In genomic region chr9:86122309-86122708, GRCh38 we compare ENCODE assay signal across 21 cellular contexts. TPM values are rescaled to one million over a fixed set of nuclear protein-coding genes. Genes with fewer than 3 reads are reported as not detected.
DNase-seq lines count a peak whose midpoint lies in the region; ATAC-seq, FAIRE-seq and TF ChIP-seq lines count a peak whose summit lies in the region.
"Had no signal": no experiment of that assay in that cellular context is flagged by ENCODE, and none has a peak within 500 bp of the region (broad histone marks: within the 10 kb centered on the region; RNA-seq: fewer than 3 reads in every experiment).

No MANE protein-coding gene starts in this region.

- H3K27ac Mint-ChIP-seq in nephron progenitor cell = no peak overlapping the region
- H3K27ac Mint-ChIP-seq: activated CD8-positive, alpha-beta memory T cell treated with anti-CD3 and anti-CD28 coated beads, Interleukin-2, amount 10 ng/mL, durations not matched to agents 7 days and 5 days; CD4-positive, alpha-beta memory T cell; naive B cell had no signal

- H3K9me3 Mint-ChIP-seq in nephron progenitor cell = no peaks in the 10 kb centered on the region
- H3K9me3 Mint-ChIP-seq: CD4-positive, alpha-beta memory T cell; naive B cell had no signal

- peaks cover 21% of the 10 kb centered on the region for H3K4me1 Mint-ChIP-seq in nephron progenitor cell
- H3K4me1 Mint-ChIP-seq: activated CD8-positive, alpha-beta memory T cell treated with anti-CD3 and anti-CD28 coated beads, Interleukin-2, amount 10 ng/mL, durations not matched to agents 7 days and 5 days; CD4-positive, alpha-beta memory T cell; naive B cell had no signal

- peak; percentile 31 for TF ChIP-seq CTCF in astrocyte of the spinal cord (IDR thresholded peaks at IDR 0.05; ENCODE audit: low read depth, low read length)
- peak; percentile 9 for TF ChIP-seq CTCF in nephron progenitor cell (IDR thresholded peaks at IDR 0.05)

- no peak overlapping the region for H3K4me3 Mint-ChIP-seq in nephron progenitor cell
- H3K4me3 Mint-ChIP-seq: activated CD8-positive, alpha-beta memory T cell treated with anti-CD3 and anti-CD28 coated beads, Interleukin-2, amount 10 ng/mL, durations not matched to agents 7 days and 5 days; CD4-positive, alpha-beta memory T cell; naive B cell had no signal

- peaks cover 4% of the 10 kb centered on the region for H3K27me3 Mint-ChIP-seq in nephron progenitor cell (ENCODE audit: low read depth, poor library complexity)

- DNase-seq in DMS53 (lab: John Stamatoyannopoulos, UW) (peak; percentile 16), DMS53 treated with DMSO at 0.1 percent for 48 hours (lab: John Stamatoyannopoulos, UW; ENCODE audit: unreplicated experiment) (no peak), HT1080 (ENCODE audit: low read depth) (peak; percentile 4), astrocyte of the spinal cord (ENCODE audit: low read depth, low spot score) (no peak), nephron progenitor cell (no peak), GM19239 (ENCODE audit: insufficient read length, low spot score) (no peak)
- DNase-seq: activated CD8-positive, alpha-beta memory T cell treated with anti-CD3 and anti-CD28 coated beads, Interleukin-2, amount 10 ng/mL, durations not matched to agents 7 days and 5 days; activated effector memory CD4-positive, alpha-beta T cell treated with Interleukin-2 at 50 U/mL for 16 hours; CD4-positive, alpha-beta memory T cell; cerebellar nuclear complex; lower lobe of right lung; naive B cell; NK-92 treated with Interleukin-12 subunit alpha and Interleukin-12 subunit beta, amount 100 ng/mL, for 24 hours; psoas muscle; stimulated activated CD4-positive, alpha-beta T cell treated with anti-CD3 and anti-CD28 coated beads, Interleukin-12 subunit alpha, Interleukin-12 subunit beta, amount 100 ng/mL, for 4 hours; stimulated activated naive CD4-positive, alpha-beta T cell treated with Interleukin-2 at 50 U/mL for 16 hours; upper lobe of right lung had no signal

- no peaks in the 10 kb centered on the region for H3K36me3 Mint-ChIP-seq in nephron progenitor cell (ENCODE audit: low read depth)
- H3K36me3 Mint-ChIP-seq: activated CD8-positive, alpha-beta memory T cell treated with anti-CD3 and anti-CD28 coated beads, Interleukin-2, amount 10 ng/mL, durations not matched to agents 7 days and 5 days; CD4-positive, alpha-beta memory T cell; naive B cell had no signal

- in situ Hi-C loops in astrocyte of the spinal cord (cut with HindIII; ENCODE audit: low sequenced_read_pairs) = no loop called here

- H3K4me3 ChIP-seq in astrocyte of the spinal cord (ENCODE audit: low read depth, low read length) = no peak overlapping the region
- H3K4me3 ChIP-seq: GM12878, lower lobe of right lung, psoas muscle, upper lobe of right lung had no signal

- ATAC-seq in HG03442 (IDR thresholded peaks at IDR 0.05; ENCODE audit: unreplicated experiment) (no peak), HG03097 (IDR thresholded peaks at IDR 0.05; ENCODE audit: low FRiP score, unreplicated experiment) (no peak)
- ATAC-seq: activated CD8-positive, alpha-beta memory T cell treated with anti-CD3 and anti-CD28 coated beads, Interleukin-2, amount 10 ng/mL, durations not matched to agents 7 days and 5 days; GM12878; lower lobe of right lung; psoas muscle; upper lobe of right lung had no signal

- no peak for FAIRE-seq in GM19239 (lab: Jason Lieb, UNC)
- FAIRE-seq: A204.1, GM12878 had no signal

RNA-seq across cellular contexts. Expression of gene GOLM1, which starts 23.0 kb away (rescaled TPM):
- total RNA-seq in HT1080 (2014; rRNA removed; shearing (Covaris generic)) = 47.3 and 52.5 TPM in 2 replicates
- 66.5 and 72.0 TPM in 2 replicates for polyA plus RNA-seq in HT1080 (2015; cell fraction: cytosol; rRNA removed)
- polyA plus RNA-seq in HT1080 (2015; cell fraction: nucleus; rRNA removed) = 36.8 and 39.1 TPM in 2 replicates
- total RNA-seq: CD4-positive, alpha-beta memory T cell had no signal

Comparison
In these comparisons a context has a peak if more than half of its experiments do, and no peak if none do; other contexts are left out.
1. DNase-seq: peak in DMS53 (single experiment) and HT1080 (single experiment); none in DMS53 treated with DMSO at 0.1 percent for 48 hours (single experiment), astrocyte of the spinal cord (single experiment), nephron progenitor cell (single experiment) and GM19239 (single experiment).